20 cellular contexts compared by ENCODE assay signal in genomic region chr1:112320035-112320429, GRCh38.
A peak's percentile ranks its signal among the peaks of the same experiment; 100 is the strongest.
DNase-seq lines count a peak whose midpoint lies in the region; ATAC-seq, FAIRE-seq and TF ChIP-seq lines count a peak whose summit lies in the region.
"Had no signal": no experiment of that assay in that cellular context is flagged by ENCODE, and none has a peak within 500 bp of the region (broad histone marks: within the 10 kb centered on the region; RNA-seq: fewer than 3 reads in every experiment).

No MANE protein-coding gene starts in this region.

- H3K27ac Mint-ChIP-seq in CD4-positive, alpha-beta T cell = no peak overlapping the region
- H3K27ac Mint-ChIP-seq: CD4-positive, alpha-beta memory T cell had no signal

- peaks cover 0 to under 1% of the 10 kb centered on the region in 2 experiments; a peak in 1 of 5 replicates for H3K27me3 ChIP-seq in K562 (ENCODE audit: control insufficient read depth in 2 of 2, insufficient read depth in 2 of 2, low read length in 2 of 2)
- H3K27me3 ChIP-seq in CD4-positive, alpha-beta T cell (ENCODE audit: control insufficient read depth, insufficient read depth, low read length) = no peaks in the 10 kb centered on the region
- H3K27me3 ChIP-seq: BLaER1 treated with 17β-estradiol and CSF1 and Interleukin-3, amounts not matched to agents 10 nM and 100 nM had no signal

- no peak for TF ChIP-seq RAD21 in K562 (CRISPR knock-in tag; conservative IDR thresholded peaks at IDR 0.05 in 1 of 2, IDR thresholded peaks at IDR 0.05 in 1 of 2)

- peak; percentile 7 for DNase-seq in CD1c-positive myeloid dendritic cell (ENCODE audit: extremely low spot score)
- peak; percentile 69 for DNase-seq in MV-4-11 (lab: John Stamatoyannopoulos, UW)
- no peak for DNase-seq in K562 (ENCODE audit: extremely low read depth in 1 of 4, low spot score in 3 of 4)
- DNase-seq in epithelial cell of prostate (ENCODE audit: low read depth, low spot score) = no peak
- no peak for DNase-seq in activated gamma-delta T cell treated with Interleukin-2 at 50 U/mL for 16 hours
- no peak for DNase-seq in cardiac septum (ENCODE audit: low spot score)
- no peak for DNase-seq in CD4-positive, alpha-beta T cell
- no peak for DNase-seq in DMS53 treated with DMSO at 0.1 percent for 48 hours (lab: John Stamatoyannopoulos, UW; ENCODE audit: unreplicated experiment)
- DNase-seq: ACHN; CD4-positive, alpha-beta memory T cell; COR-L47; DMS153; DND-41; GDM1; IMR-90 had no signal

- no peak overlapping the region for H2AFZ ChIP-seq in K562 (ENCODE audit: low read depth, low read length)

- H3K27me3 Mint-ChIP-seq in CD4-positive, alpha-beta T cell = peaks cover 34% of the 10 kb centered on the region

- no peak for FAIRE-seq in K562 (lab: Jason Lieb, UNC)
- FAIRE-seq: D721Med, GM19239, H54 had no signal

- H3K36me3 ChIP-seq in K562 (ENCODE audit: control insufficient read depth, insufficient read depth, low read length) = no peaks in the 10 kb centered on the region
- H3K36me3 ChIP-seq: BLaER1 treated with 17β-estradiol and CSF1 and Interleukin-3, amounts not matched to agents 10 nM and 100 nM had no signal

- intact Hi-C loops in K562 (cut with micrococcal nuclease) = no loop called here
- intact Hi-C loops in cardiac septum (cut with DNase I) = no loop called here
- intact Hi-C loops in CD4-positive, alpha-beta T cell (cut with DNase I, micrococcal nuclease) = no loop called here

- no peak for TF ChIP-seq CTCF in K562 (IDR thresholded peaks at IDR 0.05 in 2 of 3, conservative IDR thresholded peaks at IDR 0.05 in 1 of 3; ENCODE audit: insufficient read depth in 2 of 3, low read depth in 1 of 3, low read length in 3 of 3)
- no peak for TF ChIP-seq CTCF in CD4-positive, alpha-beta T cell (IDR thresholded peaks at IDR 0.05)

- WGBS in K562 (ENCODE audit: insufficient coverage, low coverage, missing lambda C conversion rate) = 0% methylated on average over 2 of the region's 2 CpGs

- no peak overlapping the region for H3K4me3 ChIP-seq in K562
- H3K4me3 ChIP-seq: BLaER1 treated with 17β-estradiol and CSF1 and Interleukin-3, amounts not matched to agents 10 nM and 100 nM had no signal

- no peaks in the 10 kb centered on the region for H3K9me3 ChIP-seq in K562 (replicated peaks; ENCODE audit: control insufficient read depth, insufficient read depth, low read depth, low read length)
- H3K9me3 ChIP-seq in CD4-positive, alpha-beta T cell (ENCODE audit: control insufficient read depth, low read length) = no peaks in the 10 kb centered on the region
- H3K9me3 ChIP-seq: BLaER1 treated with 17β-estradiol and CSF1 and Interleukin-3, amounts not matched to agents 10 nM and 100 nM had no signal

- no peak overlapping the region for H3K9ac ChIP-seq in K562 (ENCODE audit: insufficient read depth in 1 of 2, low read depth in 2 of 2, low read length in 2 of 2)
- H3K9ac ChIP-seq: BLaER1 treated with 17β-estradiol and CSF1 and Interleukin-3, amounts not matched to agents 10 nM and 100 nM had no signal

- no peak overlapping the region for H3K4me2 ChIP-seq in K562 (ENCODE audit: insufficient read depth, low read length)
- H3K4me2 ChIP-seq: BLaER1 treated with 17β-estradiol and CSF1 and Interleukin-3, amounts not matched to agents 10 nM and 100 nM had no signal

- TF ChIP-seq EP300 in K562 (IDR thresholded peaks at IDR 0.05; ENCODE audit: low read length) = no peak; the same call in 1 of the 2 replicates

- POLR2A ChIA-PET in K562 (lab: Yijun Ruan, JAX) = interaction anchor here (0.9 kb wide), 1 partner anchor 38 kb away, joined by 4 read pairs; no protein-coding TSS in a partner anchor
- POLR2A ChIA-PET in CD4-positive, alpha-beta T cell (lab: Charles Lee) = no interaction called here

- no peak for TF ChIP-seq POLR2A in K562 (conservative IDR thresholded peaks at IDR 0.05)

- no peaks in the 10 kb centered on the region for H3K36me3 Mint-ChIP-seq in CD4-positive, alpha-beta T cell (ENCODE audit: low read depth)
- H3K36me3 Mint-ChIP-seq: CD4-positive, alpha-beta memory T cell had no signal

- CTCF ChIA-PET in K562 (lab: Yijun Ruan, JAX; ENCODE audit: low intra/inter-chr PET ratio) = no interaction called here
- CTCF ChIA-PET in CD4-positive, alpha-beta T cell (lab: Charles Lee) = no interaction called here

- no peaks in the 10 kb centered on the region for H3K9me1 ChIP-seq in K562 (ENCODE audit: control insufficient read depth, insufficient read depth, low read length)

- BruUV-seq in K562 (replicated peaks; lab: Mats Ljungman, UMichigan) = no TSS peak

- peak; percentile 28; the same call in 1 of the 3 replicates for ATAC-seq in K562
- ATAC-seq in CD4-positive, alpha-beta T cell (ENCODE audit: poor library complexity) = no peak
- ATAC-seq: HCT116 had no signal

- in situ Hi-C loops in K562 (cut with MboI) = no loop called here

- H3K27ac ChIP-seq in K562 (ENCODE audit: extremely low read depth, low read depth, low read length) (no peak overlapping the region), epithelial cell of prostate (peak overlapping the region; percentile 79)
- H3K27ac ChIP-seq in CD4-positive, alpha-beta T cell (ENCODE audit: low read depth, low read length) = no peak overlapping the region
- H3K27ac ChIP-seq: BLaER1 treated with 17β-estradiol and CSF1 and Interleukin-3, amounts not matched to agents 10 nM and 100 nM had no signal

- H3K4me1 Mint-ChIP-seq in CD4-positive, alpha-beta T cell (ENCODE audit: low read depth) = no peaks in the 10 kb centered on the region

- no peaks in the 10 kb centered on the region for H3K79me2 ChIP-seq in K562 (ENCODE audit: control insufficient read depth, insufficient read depth, low read length)

- H3K9me3 Mint-ChIP-seq in CD4-positive, alpha-beta T cell = no peaks in the 10 kb centered on the region

- peaks cover 0 to 21% of the 10 kb centered on the region in 2 experiments; a peak in 4 of 5 replicates for H3K4me1 ChIP-seq in K562 (replicated peaks in 1 of 2; ENCODE audit: control insufficient read depth in 2 of 2, insufficient read depth in 2 of 2, low read length in 2 of 2)

- H3K4me3 Mint-ChIP-seq in CD4-positive, alpha-beta T cell = no peak overlapping the region
- H3K4me3 Mint-ChIP-seq: CD4-positive, alpha-beta memory T cell had no signal

- no peaks in the 10 kb centered on the region for H4K20me1 ChIP-seq in K562 (replicated peaks; ENCODE audit: control insufficient read depth, insufficient read depth, low read length)
- H4K20me1 ChIP-seq: BLaER1 treated with 17β-estradiol and CSF1 and Interleukin-3, amounts not matched to agents 10 nM and 100 nM had no signal

TF ChIP-seq in K562, 482 proteins besides CTCF, POLR2A, EP300 and RAD21 (continues in another document):
- peak; percentile 31; the same call in 1 of the 2 replicates for TF ChIP-seq NFE2L1 (tag; IDR thresholded peaks at IDR 0.05; ENCODE audit: borderline replicate concordance, low read depth)
- TF ChIP-seq NFIC (IDR thresholded peaks at IDR 0.05) = no peak
- TF ChIP-seq HMBOX1 (IDR thresholded peaks at IDR 0.05) = no peak
- peak; percentile 49; the same call in 1 of the 2 replicates for TF ChIP-seq BHLHE40 (IDR thresholded peaks at IDR 0.05; ENCODE audit: low read length)
- TF ChIP-seq MAFG (tag; conservative IDR thresholded peaks at IDR 0.05) = peak; percentile 81
- TF ChIP-seq NFE2 (IDR thresholded peaks at IDR 0.05; ENCODE audit: low read depth) = peak; percentile 82
- TF ChIP-seq HINFP (tag; conservative IDR thresholded peaks at IDR 0.05; ENCODE audit: low read depth) = 0 out of 2 replicates have a peak, but pooled peaks have one; percentile 10
- no peak for TF ChIP-seq ZFP1 (CRISPR knock-in tag; IDR thresholded peaks at IDR 0.05)
- TF ChIP-seq C11orf30 (IDR thresholded peaks at IDR 0.05; ENCODE audit: low read depth) = peak; percentile 55; the same call in 1 of the 2 replicates

Comparison
In these comparisons a context has a peak if more than half of its experiments do, and no peak if none do; other contexts are left out.
1. DNase-seq: peak in CD1c-positive myeloid dendritic cell (single experiment) and MV-4-11 (single experiment); none in K562 (0 of 4), epithelial cell of prostate (single experiment), activated gamma-delta T cell treated with Interleukin-2 at 50 U/mL for 16 hours (single experiment), cardiac septum (single experiment), CD4-positive, alpha-beta T cell (0 of 10) and DMS53 treated with DMSO at 0.1 percent for 48 hours (single experiment).